Comparison of ENCODE assay signal across 1 cellular context in genomic region chr16:56606688-56607618, GRCh38.
A peak's percentile ranks its signal among the peaks of the same experiment; 100 is the strongest.
TF ChIP-seq lines count a peak whose summit lies in the region.

No MANE protein-coding gene starts in this region.

TF ChIP-seq in HepG2, 621 proteins besides CTCF, POLR2A, EP300 and RAD21 (continued from another document and continues in another):
- TF ChIP-seq RNF2 (conservative IDR thresholded peaks at IDR 0.05; ENCODE audit: low read depth) (peak; percentile 79), ZBTB39 (CRISPR knock-in tag; IDR thresholded peaks at IDR 0.05) (no peak), ZFYVE20 (CRISPR knock-in tag; IDR thresholded peaks at IDR 0.05; ENCODE audit: borderline replicate concordance, low read depth) (no peak), ZNF891 (CRISPR knock-in tag; IDR thresholded peaks at IDR 0.05) (peak; percentile 62; the same call in 1 of the 2 replicates), MTA3 (CRISPR knock-in tag; IDR thresholded peaks at IDR 0.05) (no peak), ETV6 (CRISPR knock-in tag; conservative IDR thresholded peaks at IDR 0.05) (peak; percentile 89), ZNF724P (CRISPR knock-in tag; IDR thresholded peaks at IDR 0.05; ENCODE audit: borderline replicate concordance) (no peak), KLF15 (CRISPR knock-in tag; IDR thresholded peaks at IDR 0.05; ENCODE audit: borderline replicate concordance) (peak; percentile 35), SP140L (CRISPR knock-in tag; IDR thresholded peaks at IDR 0.05; ENCODE audit: borderline replicate concordance) (no peak), IKZF5 (CRISPR knock-in tag; IDR thresholded peaks at IDR 0.05) (peak; percentile 95), ZNF317 (CRISPR knock-in tag; IDR thresholded peaks at IDR 0.05) (peak; percentile 40), ZNF557 (CRISPR knock-in tag; IDR thresholded peaks at IDR 0.05) (peak; percentile 80; the same call in 1 of the 2 replicates), KAT7 (CRISPR knock-in tag; IDR thresholded peaks at IDR 0.05; ENCODE audit: borderline replicate concordance) (peak; percentile 64; the same call in 1 of the 2 replicates), ZNF879 (CRISPR knock-in tag; IDR thresholded peaks at IDR 0.05) (no peak), HOXA7 (CRISPR knock-in tag; IDR thresholded peaks at IDR 0.05) (no peak), JUN (CRISPR knock-in tag; IDR thresholded peaks at IDR 0.05) (no peak), ZNF205 (CRISPR knock-in tag; IDR thresholded peaks at IDR 0.05) (no peak), HNRNPLL (IDR thresholded peaks at IDR 0.05; ENCODE audit: low read depth, low read length, poor library complexity, severe bottlenecking) (no peak), ZFP90 (CRISPR knock-in tag; IDR thresholded peaks at IDR 0.05; ENCODE audit: borderline replicate concordance) (peak; percentile 25; the same call in 1 of the 2 replicates), ZFY (CRISPR knock-in tag; IDR thresholded peaks at IDR 0.05) (peak; percentile 88), RXRB (CRISPR knock-in tag; IDR thresholded peaks at IDR 0.05; ENCODE audit: borderline replicate concordance) (peak; percentile 77), IRX3 (CRISPR knock-in tag; IDR thresholded peaks at IDR 0.05; ENCODE audit: borderline replicate concordance, low read depth) (peak; percentile 59; the same call in 1 of the 2 replicates), ZNF75D (CRISPR knock-in tag; IDR thresholded peaks at IDR 0.05; ENCODE audit: borderline replicate concordance) (no peak), SMARCE1 (IDR thresholded peaks at IDR 0.05; ENCODE audit: borderline replicate concordance) (no peak), PAWR (CRISPR knock-in tag; IDR thresholded peaks at IDR 0.05; ENCODE audit: borderline replicate concordance) (no peak), SMAD3 (CRISPR knock-in tag; IDR thresholded peaks at IDR 0.05) (no peak; the same call in 1 of the 2 replicates), KDM3A (CRISPR knock-in tag; IDR thresholded peaks at IDR 0.05; ENCODE audit: low read depth) (no peak), KLF11 (CRISPR knock-in tag; IDR thresholded peaks at IDR 0.05) (no peak), ZBTB20 (CRISPR knock-in tag; IDR thresholded peaks at IDR 0.05; ENCODE audit: borderline replicate concordance, low read depth) (0 out of 2 replicates have a peak, but pooled peaks have one; percentile 47), ATF7-NPFF (CRISPR knock-in tag; IDR thresholded peaks at IDR 0.05; ENCODE audit: low read depth) (peak; percentile 92; the same call in 1 of the 2 replicates), HOXD1 (CRISPR knock-in tag; IDR thresholded peaks at IDR 0.05) (peak; percentile 76; the same call in 1 of the 2 replicates), TBL1XR1 (IDR thresholded peaks at IDR 0.05; ENCODE audit: borderline replicate concordance, low read length, partially characterized antibody) (no peak), ZFP41 (CRISPR knock-in tag; IDR thresholded peaks at IDR 0.05; ENCODE audit: borderline replicate concordance) (no peak), ZNF180 (CRISPR knock-in tag; IDR thresholded peaks at IDR 0.05; ENCODE audit: borderline replicate concordance, low read depth) (peak; percentile 61; the same call in 1 of the 2 replicates), ZBTB7A (CRISPR knock-in tag; IDR thresholded peaks at IDR 0.05) (peak; percentile 92), ZNF263 (CRISPR knock-in tag; IDR thresholded peaks at IDR 0.05) (peak; percentile 71), SATB2 (CRISPR knock-in tag; IDR thresholded peaks at IDR 0.05) (no peak), ZNF746 (CRISPR knock-in tag; IDR thresholded peaks at IDR 0.05) (peak; percentile 75), ZKSCAN5 (CRISPR knock-in tag; IDR thresholded peaks at IDR 0.05) (no peak), ZBTB49 (CRISPR knock-in tag; IDR thresholded peaks at IDR 0.05; ENCODE audit: borderline replicate concordance) (no peak), PHF21A (CRISPR knock-in tag; IDR thresholded peaks at IDR 0.05) (peak; percentile 97), ZNF431 (CRISPR knock-in tag; IDR thresholded peaks at IDR 0.05; ENCODE audit: borderline replicate concordance, low read depth) (peak; percentile 98), PAF1 (CRISPR knock-in tag; IDR thresholded peaks at IDR 0.05) (no peak), ATF1 (CRISPR knock-in tag; IDR thresholded peaks at IDR 0.05) (no peak; the same call in none of the 2 replicates), ZFX (CRISPR knock-in tag; IDR thresholded peaks at IDR 0.05; ENCODE audit: low read depth) (peak; percentile 97), RNF219 (CRISPR knock-in tag; IDR thresholded peaks at IDR 0.05) (no peak; the same call in 1 of the 2 replicates), MIER3 (CRISPR knock-in tag; IDR thresholded peaks at IDR 0.05; ENCODE audit: borderline replicate concordance) (0 out of 2 replicates have a peak, but pooled peaks have one; percentile 56), CHCHD3 (CRISPR knock-in tag; IDR thresholded peaks at IDR 0.05) (0 out of 2 replicates have a peak, but pooled peaks have one; percentile 74)
- TF ChIP-seq, protein P1, sequence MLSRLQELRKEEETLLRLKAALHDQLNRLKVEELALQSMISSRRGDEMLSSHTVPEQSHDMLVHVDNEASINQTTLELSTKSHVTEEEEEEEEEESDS (CRISPR knock-in tag; IDR thresholded peaks at IDR 0.05; ENCODE audit: borderline replicate concordance): no peak; the same call in 1 of the 2 replicates
- TF ChIP-seq, protein P2, sequence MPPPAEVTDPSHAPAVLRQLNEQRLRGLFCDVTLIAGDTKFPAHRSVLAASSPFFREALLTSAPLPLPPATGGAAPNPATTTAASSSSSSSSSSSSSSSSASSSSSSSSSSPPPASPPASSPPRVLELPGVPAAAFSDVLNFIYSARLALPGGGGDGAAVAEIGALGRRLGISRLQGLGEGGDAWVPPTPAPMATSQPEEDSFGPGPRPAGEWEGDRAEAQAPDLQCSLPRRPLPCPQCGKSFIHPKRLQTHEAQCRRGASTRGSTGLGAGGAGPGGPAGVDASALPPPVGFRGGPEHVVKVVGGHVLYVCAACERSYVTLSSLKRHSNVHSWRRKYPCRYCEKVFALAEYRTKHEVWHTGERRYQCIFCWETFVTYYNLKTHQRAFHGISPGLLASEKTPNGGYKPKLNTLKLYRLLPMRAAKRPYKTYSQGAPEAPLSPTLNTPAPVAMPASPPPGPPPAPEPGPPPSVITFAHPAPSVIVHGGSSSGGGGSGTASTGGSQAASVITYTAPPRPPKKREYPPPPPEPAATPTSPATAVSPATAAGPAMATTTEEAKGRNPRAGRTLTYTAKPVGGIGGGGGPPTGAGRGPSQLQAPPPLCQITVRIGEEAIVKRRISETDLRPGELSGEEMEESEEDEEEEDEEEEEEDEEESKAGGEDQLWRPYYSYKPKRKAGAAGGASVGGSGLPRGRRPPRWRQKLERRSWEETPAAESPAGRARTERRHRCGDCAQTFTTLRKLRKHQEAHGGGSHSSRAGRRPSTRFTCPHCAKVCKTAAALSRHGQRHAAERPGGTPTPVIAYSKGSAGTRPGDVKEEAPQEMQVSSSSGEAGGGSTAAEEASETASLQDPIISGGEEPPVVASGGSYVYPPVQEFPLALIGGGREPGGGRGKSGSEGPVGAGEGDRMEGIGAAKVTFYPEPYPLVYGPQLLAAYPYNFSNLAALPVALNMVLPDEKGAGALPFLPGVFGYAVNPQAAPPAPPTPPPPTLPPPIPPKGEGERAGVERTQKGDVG (CRISPR knock-in tag; IDR thresholded peaks at IDR 0.05; ENCODE audit: borderline replicate concordance): peak; percentile 56; the same call in 1 of the 2 replicates
- TF ChIP-seq, protein P3, sequence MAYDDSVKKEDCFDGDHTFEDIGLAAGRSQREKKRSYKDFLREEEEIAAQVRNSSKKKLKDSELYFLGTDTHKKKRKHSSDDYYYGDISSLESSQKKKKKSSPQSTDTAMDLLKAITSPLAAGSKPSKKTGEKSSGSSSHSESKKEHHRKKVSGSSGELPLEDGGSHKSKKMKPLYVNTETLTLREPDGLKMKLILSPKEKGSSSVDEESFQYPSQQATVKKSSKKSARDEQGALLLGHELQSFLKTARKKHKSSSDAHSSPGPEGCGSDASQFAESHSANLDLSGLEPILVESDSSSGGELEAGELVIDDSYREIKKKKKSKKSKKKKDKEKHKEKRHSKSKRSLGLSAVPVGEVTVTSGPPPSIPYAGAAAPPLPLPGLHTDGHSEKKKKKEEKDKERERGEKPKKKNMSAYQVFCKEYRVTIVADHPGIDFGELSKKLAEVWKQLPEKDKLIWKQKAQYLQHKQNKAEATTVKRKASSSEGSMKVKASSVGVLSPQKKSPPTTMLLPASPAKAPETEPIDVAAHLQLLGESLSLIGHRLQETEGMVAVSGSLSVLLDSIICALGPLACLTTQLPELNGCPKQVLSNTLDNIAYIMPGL (CRISPR knock-in tag; IDR thresholded peaks at IDR 0.05; ENCODE audit: borderline replicate concordance in 1 of 2, low read depth in 1 of 2): no peak
- TF ChIP-seq, protein P4, sequence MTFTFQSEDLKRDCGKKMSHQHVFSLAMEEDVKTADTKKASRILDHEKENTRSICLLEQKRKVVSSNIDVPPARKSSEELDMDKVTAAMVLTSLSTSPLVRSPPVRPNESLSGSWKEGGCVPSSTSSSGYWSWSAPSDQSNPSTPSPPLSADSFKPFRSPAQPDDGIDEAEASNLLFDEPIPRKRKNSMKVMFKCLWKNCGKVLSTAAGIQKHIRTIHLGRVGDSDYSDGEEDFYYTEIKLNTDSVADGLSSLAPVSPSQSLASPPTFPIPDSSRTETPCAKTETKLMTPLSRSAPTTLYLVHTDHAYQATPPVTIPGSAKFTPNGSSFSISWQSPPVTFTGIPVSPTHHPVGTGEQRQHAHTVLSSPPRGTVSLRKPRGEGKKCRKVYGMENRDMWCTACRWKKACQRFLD (CRISPR knock-in tag; IDR thresholded peaks at IDR 0.05; ENCODE audit: borderline replicate concordance): 0 out of 2 replicates have a peak, but pooled peaks have one; percentile 32
- TF ChIP-seq, protein P5, sequence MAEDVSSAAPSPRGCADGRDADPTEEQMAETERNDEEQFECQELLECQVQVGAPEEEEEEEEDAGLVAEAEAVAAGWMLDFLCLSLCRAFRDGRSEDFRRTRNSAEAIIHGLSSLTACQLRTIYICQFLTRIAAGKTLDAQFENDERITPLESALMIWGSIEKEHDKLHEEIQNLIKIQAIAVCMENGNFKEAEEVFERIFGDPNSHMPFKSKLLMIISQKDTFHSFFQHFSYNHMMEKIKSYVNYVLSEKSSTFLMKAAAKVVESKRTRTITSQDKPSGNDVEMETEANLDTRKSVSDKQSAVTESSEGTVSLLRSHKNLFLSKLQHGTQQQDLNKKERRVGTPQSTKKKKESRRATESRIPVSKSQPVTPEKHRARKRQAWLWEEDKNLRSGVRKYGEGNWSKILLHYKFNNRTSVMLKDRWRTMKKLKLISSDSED (CRISPR knock-in tag; IDR thresholded peaks at IDR 0.05): no peak
